In genomic region chr16:71540-72341, GRCh38 we compare ENCODE assay signal across 1 cellular context.
TF ChIP-seq lines count a peak whose summit lies in the region.

No MANE protein-coding gene starts in this region.

TF ChIP-seq in K562, 482 proteins besides CTCF, POLR2A, EP300 and RAD21 (continues in another document):
- TF ChIP-seq VEZF1 (CRISPR knock-in tag; IDR thresholded peaks at IDR 0.05): peak; percentile 67
- no peak for TF ChIP-seq MAFG (tag; conservative IDR thresholded peaks at IDR 0.05)
- no peak for TF ChIP-seq BCL6 (CRISPR knock-in tag; IDR thresholded peaks at IDR 0.05)
- TF ChIP-seq ZFP91 (CRISPR knock-in tag; IDR thresholded peaks at IDR 0.05): no peak
- TF ChIP-seq SIN3A (IDR thresholded peaks at IDR 0.05; ENCODE audit: borderline replicate concordance in 2 of 2, control insufficient read depth in 1 of 2, low read depth in 2 of 2, low read length in 2 of 2): 0 out of 4 replicates have a peak, but pooled peaks of 1 of the 2 experiments have one; percentile 22
- no peak for TF ChIP-seq KAT8 (IDR thresholded peaks at IDR 0.05; ENCODE audit: low read depth)
- TF ChIP-seq ETV5 (CRISPR knock-in tag; IDR thresholded peaks at IDR 0.05; ENCODE audit: low read depth): no peak
- peak in 1 of 2 experiments; percentile 19; a peak in 1 of 4 replicates for TF ChIP-seq MAZ (CRISPR knock-in tag; conservative IDR thresholded peaks at IDR 0.05 in 1 of 2, IDR thresholded peaks at IDR 0.05 in 1 of 2)
- peak; percentile 20; the same call in 1 of the 2 replicates for TF ChIP-seq SP1 (CRISPR knock-in tag; IDR thresholded peaks at IDR 0.05)
- 0 out of 2 replicates have a peak, but pooled peaks have one; percentile 50 for TF ChIP-seq ARID4B (CRISPR knock-in tag; IDR thresholded peaks at IDR 0.05)
- TF ChIP-seq E2F6 (IDR thresholded peaks at IDR 0.05; ENCODE audit: borderline replicate concordance in 1 of 2, extremely low read depth in 1 of 2, insufficient read depth in 1 of 2, insufficient read length in 1 of 2, low read depth in 1 of 2, low read length in 1 of 2, poor library complexity in 1 of 2, severe bottlenecking in 1 of 2): peak in 1 of 2 experiments; percentile 22
- TF ChIP-seq YY1 (IDR thresholded peaks at IDR 0.05; ENCODE audit: borderline replicate concordance in 1 of 3, control insufficient read depth in 1 of 3, extremely low read depth in 1 of 3, insufficient read depth in 3 of 3, insufficient read length in 1 of 3, insufficient replicate concordance in 2 of 3, low read depth in 1 of 3, low read length in 2 of 3): peak in 1 of 3 experiments; percentile 4
- TF ChIP-seq TEAD2 (tag; IDR thresholded peaks at IDR 0.05): no peak
- TF ChIP-seq ZFP36 (IDR thresholded peaks at IDR 0.05; ENCODE audit: low read depth, low read length, partially characterized antibody): no peak
- TF ChIP-seq THRA (IDR thresholded peaks at IDR 0.05): no peak
- 0 out of 2 replicates have a peak, but pooled peaks have one; percentile 52 for TF ChIP-seq KAT7 (CRISPR knock-in tag; IDR thresholded peaks at IDR 0.05; ENCODE audit: borderline replicate concordance)
- TF ChIP-seq MXD1 (CRISPR knock-in tag; IDR thresholded peaks at IDR 0.05; ENCODE audit: borderline replicate concordance, poor library complexity, severe bottlenecking): no peak
- TF ChIP-seq COPS2 (conservative IDR thresholded peaks at IDR 0.05): no peak
- peak; percentile 30 for TF ChIP-seq ZFX (CRISPR knock-in tag; IDR thresholded peaks at IDR 0.05)
- TF ChIP-seq PTBP1 (IDR thresholded peaks at IDR 0.05; ENCODE audit: low read depth, low read length): no peak
- TF ChIP-seq DMBX1 (CRISPR knock-in tag; IDR thresholded peaks at IDR 0.05; ENCODE audit: borderline replicate concordance): no peak
- no peak for TF ChIP-seq SAFB2 (IDR thresholded peaks at IDR 0.05; ENCODE audit: borderline replicate concordance, low read depth, low read length, severe bottlenecking)
- TF ChIP-seq RUNX1 (IDR thresholded peaks at IDR 0.05; ENCODE audit: low read depth): no peak
- TF ChIP-seq TFAP4 (CRISPR knock-in tag; IDR thresholded peaks at IDR 0.05; ENCODE audit: borderline replicate concordance): peak; percentile 64; the same call in 1 of the 2 replicates
- TF ChIP-seq U2AF2 (optimal IDR thresholded peaks at IDR 0.05; ENCODE audit: low read depth, low read length): no peak
- no peak for TF ChIP-seq REST (CRISPR knock-in tag; IDR thresholded peaks at IDR 0.05; ENCODE audit: low read depth)
- no peak for TF ChIP-seq ARID2 (IDR thresholded peaks at IDR 0.05)
- no peak for TF ChIP-seq ZNF408 (CRISPR knock-in tag; IDR thresholded peaks at IDR 0.05; ENCODE audit: low read depth)
- TF ChIP-seq XRCC4 (IDR thresholded peaks at IDR 0.05; ENCODE audit: extremely low read depth, insufficient read depth, insufficient read length): no peak
- no peak for TF ChIP-seq ZNF76 (CRISPR knock-in tag; IDR thresholded peaks at IDR 0.05; ENCODE audit: borderline replicate concordance)
- no peak for TF ChIP-seq CHD1 (IDR thresholded peaks at IDR 0.05; ENCODE audit: low read length)
- TF ChIP-seq ZBTB7A (IDR thresholded peaks at IDR 0.05; ENCODE audit: borderline replicate concordance, control insufficient read depth, low read depth, low read length): peak; percentile 77; the same call in 1 of the 2 replicates
- no peak for TF ChIP-seq MYNN (IDR thresholded peaks at IDR 0.05)
- TF ChIP-seq MYNN (CRISPR knock-in tag; IDR thresholded peaks at IDR 0.05): no peak
- no peak for TF ChIP-seq HIVEP1 (CRISPR knock-in tag; IDR thresholded peaks at IDR 0.05)
- no peak for TF ChIP-seq POLR2B (IDR thresholded peaks at IDR 0.05; ENCODE audit: low read depth, partially characterized antibody)
- TF ChIP-seq AFF4 (CRISPR knock-in tag; IDR thresholded peaks at IDR 0.05): 0 out of 2 replicates have a peak, but pooled peaks have one; percentile 28
- peak; percentile 14; the same call in 1 of the 2 replicates for TF ChIP-seq POLR2G (IDR thresholded peaks at IDR 0.05; ENCODE audit: low read depth, low read length)
- TF ChIP-seq HMGN3 (IDR thresholded peaks at IDR 0.05; ENCODE audit: borderline replicate concordance, extremely low read depth, insufficient read length, low read depth, low read length): peak; percentile 34
- no peak for TF ChIP-seq ZNF134 (CRISPR knock-in tag; conservative IDR thresholded peaks at IDR 0.05)
